Comparison of ENCODE assay signal across 1 cellular context in the genomic region with DNA sequence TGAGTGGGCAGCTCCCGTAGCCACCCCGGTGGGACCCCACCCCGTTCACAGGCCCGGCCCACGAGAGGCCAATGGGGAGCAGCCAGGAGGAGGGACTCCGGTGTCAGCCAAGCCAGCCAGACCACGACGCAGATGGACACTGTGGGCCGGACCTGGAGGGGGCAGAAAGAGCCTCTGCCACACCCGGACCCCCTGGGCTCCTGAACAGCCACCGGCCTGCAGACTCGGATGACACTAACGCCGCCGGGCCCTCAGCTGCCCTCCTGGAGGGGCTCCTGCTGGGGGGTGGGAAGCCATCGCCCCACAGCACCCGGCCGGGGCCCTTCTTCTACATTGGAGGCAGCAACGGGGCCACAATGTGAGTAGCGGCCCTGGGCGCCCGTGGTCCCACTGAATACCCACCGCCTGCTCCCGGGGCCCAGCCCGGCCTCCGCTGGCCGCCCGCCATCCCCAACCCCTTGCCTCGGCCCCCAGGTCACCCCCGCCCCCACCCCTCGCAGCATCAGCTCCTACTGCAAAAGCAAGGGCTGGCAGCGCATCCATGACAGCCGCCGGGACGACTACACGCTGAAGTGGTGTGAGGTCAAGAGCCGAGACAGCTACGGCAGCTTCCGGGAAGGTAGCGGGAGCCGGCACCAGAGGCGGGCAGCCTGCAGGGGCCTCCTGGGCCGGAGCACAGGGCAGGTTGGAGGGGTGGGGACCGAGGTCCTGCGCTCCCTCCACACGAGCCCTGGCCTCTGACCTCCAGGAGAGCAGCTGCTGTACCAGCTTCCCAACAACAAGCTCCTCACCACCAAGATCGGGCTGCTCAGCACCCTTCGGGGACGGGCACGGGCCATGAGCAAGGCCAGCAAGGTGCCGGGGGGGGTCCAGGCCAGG.
TF ChIP-seq lines count a peak whose summit lies in the region.

No MANE protein-coding gene starts in this region.

TF ChIP-seq in SK-N-SH, 30 proteins besides CTCF, POLR2A, EP300 and RAD21 (continued from another document):
- TF ChIP-seq, protein P1, sequence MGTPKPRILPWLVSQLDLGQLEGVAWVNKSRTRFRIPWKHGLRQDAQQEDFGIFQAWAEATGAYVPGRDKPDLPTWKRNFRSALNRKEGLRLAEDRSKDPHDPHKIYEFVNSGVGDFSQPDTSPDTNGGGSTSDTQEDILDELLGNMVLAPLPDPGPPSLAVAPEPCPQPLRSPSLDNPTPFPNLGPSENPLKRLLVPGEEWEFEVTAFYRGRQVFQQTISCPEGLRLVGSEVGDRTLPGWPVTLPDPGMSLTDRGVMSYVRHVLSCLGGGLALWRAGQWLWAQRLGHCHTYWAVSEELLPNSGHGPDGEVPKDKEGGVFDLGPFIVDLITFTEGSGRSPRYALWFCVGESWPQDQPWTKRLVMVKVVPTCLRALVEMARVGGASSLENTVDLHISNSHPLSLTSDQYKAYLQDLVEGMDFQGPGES (IDR thresholded peaks at IDR 0.05; ENCODE audit: low read depth, low read length) = no peak
- TF ChIP-seq, protein P2, sequence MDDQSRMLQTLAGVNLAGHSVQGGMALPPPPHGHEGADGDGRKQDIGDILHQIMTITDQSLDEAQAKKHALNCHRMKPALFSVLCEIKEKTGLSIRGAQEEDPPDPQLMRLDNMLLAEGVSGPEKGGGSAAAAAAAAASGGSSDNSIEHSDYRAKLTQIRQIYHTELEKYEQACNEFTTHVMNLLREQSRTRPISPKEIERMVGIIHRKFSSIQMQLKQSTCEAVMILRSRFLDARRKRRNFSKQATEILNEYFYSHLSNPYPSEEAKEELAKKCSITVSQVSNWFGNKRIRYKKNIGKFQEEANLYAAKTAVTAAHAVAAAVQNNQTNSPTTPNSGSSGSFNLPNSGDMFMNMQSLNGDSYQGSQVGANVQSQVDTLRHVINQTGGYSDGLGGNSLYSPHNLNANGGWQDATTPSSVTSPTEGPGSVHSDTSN (IDR thresholded peaks at IDR 0.05) = no peak
- TF ChIP-seq GATA2 (CRISPR knock-in tag; IDR thresholded peaks at IDR 0.05) (no peak), MEF2A (IDR thresholded peaks at IDR 0.05; ENCODE audit: borderline replicate concordance, low read depth) (no peak), GABPA (IDR thresholded peaks at IDR 0.05; ENCODE audit: low read depth) (no peak), NFIC (IDR thresholded peaks at IDR 0.05; ENCODE audit: borderline replicate concordance) (no peak), YY1 (IDR thresholded peaks at IDR 0.05; ENCODE audit: low read depth) (no peak), SMC3 (IDR thresholded peaks at IDR 0.05; ENCODE audit: low read depth, low read length) (no peak), ELF1 (IDR thresholded peaks at IDR 0.05) (no peak), SIN3A (IDR thresholded peaks at IDR 0.05; ENCODE audit: borderline replicate concordance, low read depth, low read length) (no peak), RCOR1 (IDR thresholded peaks at IDR 0.05; ENCODE audit: low read length) (no peak), TCF12 (IDR thresholded peaks at IDR 0.05) (no peak), JUND (IDR thresholded peaks at IDR 0.05) (no peak), RFX5 (IDR thresholded peaks at IDR 0.05; ENCODE audit: low read length) (no peak), RXRA (IDR thresholded peaks at IDR 0.05; ENCODE audit: borderline replicate concordance, low read depth) (no peak), FOXM1 (IDR thresholded peaks at IDR 0.05; ENCODE audit: low read depth) (no peak)
- TF ChIP-seq, protein P3, sequence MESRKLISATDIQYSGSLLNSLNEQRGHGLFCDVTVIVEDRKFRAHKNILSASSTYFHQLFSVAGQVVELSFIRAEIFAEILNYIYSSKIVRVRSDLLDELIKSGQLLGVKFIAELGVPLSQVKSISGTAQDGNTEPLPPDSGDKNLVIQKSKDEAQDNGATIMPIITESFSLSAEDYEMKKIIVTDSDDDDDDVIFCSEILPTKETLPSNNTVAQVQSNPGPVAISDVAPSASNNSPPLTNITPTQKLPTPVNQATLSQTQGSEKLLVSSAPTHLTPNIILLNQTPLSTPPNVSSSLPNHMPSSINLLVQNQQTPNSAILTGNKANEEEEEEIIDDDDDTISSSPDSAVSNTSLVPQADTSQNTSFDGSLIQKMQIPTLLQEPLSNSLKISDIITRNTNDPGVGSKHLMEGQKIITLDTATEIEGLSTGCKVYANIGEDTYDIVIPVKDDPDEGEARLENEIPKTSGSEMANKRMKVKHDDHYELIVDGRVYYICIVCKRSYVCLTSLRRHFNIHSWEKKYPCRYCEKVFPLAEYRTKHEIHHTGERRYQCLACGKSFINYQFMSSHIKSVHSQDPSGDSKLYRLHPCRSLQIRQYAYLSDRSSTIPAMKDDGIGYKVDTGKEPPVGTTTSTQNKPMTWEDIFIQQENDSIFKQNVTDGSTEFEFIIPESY (IDR thresholded peaks at IDR 0.05; ENCODE audit: borderline replicate concordance, low read depth) = no peak
- TF ChIP-seq, protein P4, sequence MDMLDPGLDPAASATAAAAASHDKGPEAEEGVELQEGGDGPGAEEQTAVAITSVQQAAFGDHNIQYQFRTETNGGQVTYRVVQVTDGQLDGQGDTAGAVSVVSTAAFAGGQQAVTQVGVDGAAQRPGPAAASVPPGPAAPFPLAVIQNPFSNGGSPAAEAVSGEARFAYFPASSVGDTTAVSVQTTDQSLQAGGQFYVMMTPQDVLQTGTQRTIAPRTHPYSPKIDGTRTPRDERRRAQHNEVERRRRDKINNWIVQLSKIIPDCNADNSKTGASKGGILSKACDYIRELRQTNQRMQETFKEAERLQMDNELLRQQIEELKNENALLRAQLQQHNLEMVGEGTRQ (IDR thresholded peaks at IDR 0.05; ENCODE audit: borderline replicate concordance, low read depth, low read length) = no peak
